ENCODE assay signal across 17 cellular contexts in genomic region chr14:105890474-105891220, GRCh38.
A peak's percentile ranks its signal among the peaks of the same experiment; 100 is the strongest.
DNase-seq lines count a peak whose midpoint lies in the region; ATAC-seq and TF ChIP-seq lines count a peak whose summit lies in the region.
"Had no signal": no experiment of that assay in that cellular context is flagged by ENCODE, and none has a peak within 500 bp of the region (broad histone marks: within the 10 kb centered on the region; RNA-seq: fewer than 3 reads in every experiment).

No MANE protein-coding gene starts in this region.

- peaks cover 97% of the 10 kb centered on the region for H3K27me3 Mint-ChIP-seq in activated naive CD4-positive, alpha-beta T cell treated with anti-CD3 and anti-CD28 coated beads, Interleukin-2, amount 10 ng/mL, durations not matched to agents 7 days and 5 days
- H3K27me3 Mint-ChIP-seq in glutamatergic neuron (ENCODE audit: unreplicated experiment) = peaks cover 10% of the 10 kb centered on the region

- H3K9me3 Mint-ChIP-seq in activated naive CD4-positive, alpha-beta T cell treated with anti-CD3 and anti-CD28 coated beads, Interleukin-2, amount 10 ng/mL, durations not matched to agents 7 days and 5 days = peaks cover 2% of the 10 kb centered on the region
- H3K9me3 Mint-ChIP-seq in glutamatergic neuron (ENCODE audit: unreplicated experiment) = peaks cover 13% of the 10 kb centered on the region
- H3K9me3 Mint-ChIP-seq: stimulated activated effector memory CD8-positive, alpha-beta T cell treated with anti-CD3 and anti-CD28 coated beads, Interleukin-12 subunit alpha, Interleukin-12 subunit beta, amount 100 ng/mL, for 72 hours had no signal

- H3K4me3 ChIP-seq in body of pancreas = no peak overlapping the region
- H3K4me3 ChIP-seq in mucosa of descending colon = no peak overlapping the region
- H3K4me3 ChIP-seq in upper lobe of right lung = no peak overlapping the region
- H3K4me3 ChIP-seq: gastroesophageal sphincter had no signal

- no peak overlapping the region for H3K4me3 Mint-ChIP-seq in activated naive CD4-positive, alpha-beta T cell treated with anti-CD3 and anti-CD28 coated beads, Interleukin-2, amount 10 ng/mL, durations not matched to agents 7 days and 5 days
- H3K4me3 Mint-ChIP-seq in glutamatergic neuron (ENCODE audit: unreplicated experiment) = no peak overlapping the region
- H3K4me3 Mint-ChIP-seq: stimulated activated effector memory CD8-positive, alpha-beta T cell treated with anti-CD3 and anti-CD28 coated beads, Interleukin-12 subunit alpha, Interleukin-12 subunit beta, amount 100 ng/mL, for 72 hours had no signal

- TF ChIP-seq CTCF in body of pancreas (IDR thresholded peaks at IDR 0.05) = no peak
- no peak for TF ChIP-seq CTCF in mucosa of descending colon (IDR thresholded peaks at IDR 0.05)
- TF ChIP-seq CTCF in upper lobe of right lung (IDR thresholded peaks at IDR 0.05) = no peak
- no peak for TF ChIP-seq CTCF in glutamatergic neuron (IDR thresholded peaks at IDR 0.05; ENCODE audit: partially characterized antibody, unreplicated experiment)

- TF ChIP-seq POLR2A in body of pancreas (IDR thresholded peaks at IDR 0.05) = no peak

- WGBS in body of pancreas, 2 donors = 69 to 74% methylated on average over 12 to 18 of the region's 18 CpGs

- intact Hi-C loops in body of pancreas (cut with DNase I) (no loop called here), mucosa of descending colon (cut with DNase I, micrococcal nuclease) (no loop called here), upper lobe of right lung (cut with DNase I) (no loop called here)

- peaks cover 4% of the 10 kb centered on the region for H3K36me3 Mint-ChIP-seq in activated naive CD4-positive, alpha-beta T cell treated with anti-CD3 and anti-CD28 coated beads, Interleukin-2, amount 10 ng/mL, durations not matched to agents 7 days and 5 days
- H3K36me3 Mint-ChIP-seq in glutamatergic neuron (ENCODE audit: unreplicated experiment) = no peaks in the 10 kb centered on the region
- H3K36me3 Mint-ChIP-seq: stimulated activated effector memory CD8-positive, alpha-beta T cell treated with anti-CD3 and anti-CD28 coated beads, Interleukin-12 subunit alpha, Interleukin-12 subunit beta, amount 100 ng/mL, for 72 hours had no signal

- H3K27me3 ChIP-seq in body of pancreas (no peaks in the 10 kb centered on the region), upper lobe of right lung (no peaks in the 10 kb centered on the region)

- peak; percentile 19 for DNase-seq in activated naive CD4-positive, alpha-beta T cell treated with anti-CD3 and anti-CD28 coated beads, Interleukin-2, amount 10 ng/mL, durations not matched to agents 7 days and 5 days
- DNase-seq in activated naive CD4-positive, alpha-beta T cell treated with Interleukin-2 at 50 U/mL for 16 hours = no peak
- DNase-seq in body of pancreas (peak in 3 of 4 donors; percentile 1 to 6 (median 3)), mucosa of descending colon (peak in 2 of 3 donors; percentile 6 to 40), upper lobe of right lung (peak; percentile 51), glutamatergic neuron (no peak), NOMO-1 treated with DMSO at 0.1 percent for 48 hours (lab: John Stamatoyannopoulos, UW; ENCODE audit: unreplicated experiment) (no peak), NCI-H1417 treated with DMSO at 0.1 percent for 48 hours (lab: John Stamatoyannopoulos, UW) (no peak)
- DNase-seq: COR-L47, mesendoderm, NCI-H2081 treated with DMSO at 0.1 percent for 48 hours, NCI-H774 had no signal

- ATAC-seq in body of pancreas (no peak), mucosa of descending colon (no peak), upper lobe of right lung (no peak)
- ATAC-seq: activated CD4-positive, CD25-positive, alpha-beta regulatory T cell treated with anti-CD3 and anti-CD28 coated beads, Interleukin-2, amount 50 U/mL, for 24 hours; gastroesophageal sphincter; HCT116; Panc1; stimulated activated effector memory CD8-positive, alpha-beta T cell treated with anti-CD3 and anti-CD28 coated beads, Interleukin-12 subunit alpha, Interleukin-12 subunit beta, amount 100 ng/mL, for 72 hours had no signal

- H3K4me1 Mint-ChIP-seq in activated naive CD4-positive, alpha-beta T cell treated with anti-CD3 and anti-CD28 coated beads, Interleukin-2, amount 10 ng/mL, durations not matched to agents 7 days and 5 days = peaks cover 33% of the 10 kb centered on the region
- H3K4me1 Mint-ChIP-seq in glutamatergic neuron (ENCODE audit: low read depth, unreplicated experiment) = no peaks in the 10 kb centered on the region

- H3K36me3 ChIP-seq in body of pancreas (replicated peaks in 1 of 2; ENCODE audit: insufficient read depth in 1 of 2, low read depth in 2 of 2) (no peaks in the 10 kb centered on the region), mucosa of descending colon (ENCODE audit: low read depth) (no peaks in the 10 kb centered on the region), upper lobe of right lung (no peaks in the 10 kb centered on the region)
- H3K36me3 ChIP-seq: gastroesophageal sphincter had no signal

- H3K27ac Mint-ChIP-seq in activated naive CD4-positive, alpha-beta T cell treated with anti-CD3 and anti-CD28 coated beads, Interleukin-2, amount 10 ng/mL, durations not matched to agents 7 days and 5 days = no peak overlapping the region
- no peak overlapping the region for H3K27ac Mint-ChIP-seq in glutamatergic neuron (ENCODE audit: unreplicated experiment)
- H3K27ac Mint-ChIP-seq: stimulated activated effector memory CD8-positive, alpha-beta T cell treated with anti-CD3 and anti-CD28 coated beads, Interleukin-12 subunit alpha, Interleukin-12 subunit beta, amount 100 ng/mL, for 72 hours had no signal

- H3K4me1 ChIP-seq in body of pancreas (no peaks in the 10 kb centered on the region), mucosa of descending colon (ENCODE audit: low read depth) (no peaks in the 10 kb centered on the region), upper lobe of right lung (no peaks in the 10 kb centered on the region)
- H3K4me1 ChIP-seq: gastroesophageal sphincter had no signal

- no peaks in the 10 kb centered on the region for H3K9me3 ChIP-seq in body of pancreas
- no peaks in the 10 kb centered on the region for H3K9me3 ChIP-seq in mucosa of descending colon
- H3K9me3 ChIP-seq in upper lobe of right lung = no peaks in the 10 kb centered on the region

- no peak overlapping the region for H3K27ac ChIP-seq in body of pancreas
- no peak overlapping the region for H3K27ac ChIP-seq in upper lobe of right lung
- H3K27ac ChIP-seq: gastroesophageal sphincter had no signal

- CTCF ChIA-PET in activated naive CD4-positive, alpha-beta T cell treated with anti-CD3 and anti-CD28 coated beads, Interleukin-2, amount 10 ng/mL, durations not matched to agents 7 days and 5 days (lab: Charles Lee) = no interaction called here

Comparison
In these comparisons a context has a peak if more than half of its experiments do, and no peak if none do; other contexts are left out.
1. DNase-seq: peak in activated naive CD4-positive, alpha-beta T cell treated with anti-CD3 and anti-CD28 coated beads, Interleukin-2, amount 10 ng/mL, durations not matched to agents 7 days and 5 days (single experiment), body of pancreas (3 of 4), mucosa of descending colon (2 of 3) and upper lobe of right lung (single experiment); none in activated naive CD4-positive, alpha-beta T cell treated with Interleukin-2 at 50 U/mL for 16 hours (single experiment), glutamatergic neuron (single experiment), NOMO-1 treated with DMSO at 0.1 percent for 48 hours (single experiment) and NCI-H1417 treated with DMSO at 0.1 percent for 48 hours (single experiment).